8 cellular contexts compared by ENCODE assay signal in the genomic region with DNA sequence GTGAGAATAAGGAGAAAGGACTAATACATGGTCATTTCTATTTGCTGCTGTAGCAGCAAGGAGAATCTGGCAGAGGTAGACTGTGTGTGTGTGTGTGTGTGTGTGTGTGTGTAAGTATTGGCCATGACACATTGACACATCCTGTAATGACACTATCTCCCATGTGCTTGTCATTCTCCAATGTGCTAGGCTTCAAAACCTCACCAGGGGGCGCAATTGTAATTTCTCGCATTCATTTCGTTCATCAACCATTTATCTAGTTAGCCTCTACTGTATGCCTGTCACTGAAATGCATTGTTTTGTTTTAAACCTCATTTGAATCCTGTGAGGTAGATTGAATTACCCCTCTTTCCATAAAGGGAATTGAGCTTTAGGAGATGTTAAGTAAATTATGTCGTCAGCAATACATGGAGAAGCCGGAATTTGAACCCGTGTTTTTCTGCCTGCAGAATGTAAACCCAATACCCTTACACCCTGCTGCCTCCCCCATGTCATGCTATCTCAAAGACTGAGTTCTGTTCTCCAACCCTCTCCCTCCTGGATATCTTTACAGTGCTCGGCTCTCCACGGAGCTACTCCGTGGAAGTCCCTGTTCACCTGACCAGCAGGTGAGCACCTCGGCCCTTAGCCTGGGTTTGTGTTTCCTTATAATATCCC.
DNase-seq lines count a peak whose midpoint lies in the region; ATAC-seq and TF ChIP-seq lines count a peak whose summit lies in the region.

No MANE protein-coding gene starts in this region.

- H3K4me3 Mint-ChIP-seq in activated CD4-positive, alpha-beta T cell treated with anti-CD3 and anti-CD28 coated beads, Interleukin-2, amount 10 ng/mL, durations not matched to agents 24 days and 14 days, result no peak overlapping the region
- H3K4me3 Mint-ChIP-seq in nephron, result no peak overlapping the region

- peak; percentile 84 for TF ChIP-seq CTCF in epithelial cell of proximal tubule (conservative IDR thresholded peaks at IDR 0.05; ENCODE audit: low read depth, low read length)
- TF ChIP-seq CTCF in nephron (IDR thresholded peaks at IDR 0.05; ENCODE audit: unreplicated experiment in 3 of 3), result peak; percentile 38 to 56 (median 48)

- H3K36me3 Mint-ChIP-seq in activated CD4-positive, alpha-beta T cell treated with anti-CD3 and anti-CD28 coated beads, Interleukin-2, amount 10 ng/mL, durations not matched to agents 24 days and 14 days (ENCODE audit: low read depth), result no peaks in the 10 kb centered on the region
- H3K36me3 Mint-ChIP-seq in nephron (ENCODE audit: low read depth), result no peaks in the 10 kb centered on the region

- no peak overlapping the region for H3K4me3 ChIP-seq in epithelial cell of proximal tubule (ENCODE audit: low read depth, low read length)

- H3K27ac Mint-ChIP-seq in activated CD4-positive, alpha-beta T cell treated with anti-CD3 and anti-CD28 coated beads, Interleukin-2, amount 10 ng/mL, durations not matched to agents 24 days and 14 days, result peak overlapping the region; percentile 13
- no peak overlapping the region for H3K27ac Mint-ChIP-seq in nephron

- no peaks in the 10 kb centered on the region for H3K9me3 Mint-ChIP-seq in activated CD4-positive, alpha-beta T cell treated with anti-CD3 and anti-CD28 coated beads, Interleukin-2, amount 10 ng/mL, durations not matched to agents 24 days and 14 days
- no peaks in the 10 kb centered on the region for H3K9me3 Mint-ChIP-seq in nephron

- intact Hi-C loops in activated CD4-positive, alpha-beta T cell treated with anti-CD3 and anti-CD28 coated beads, Interleukin-2, amount 10 ng/mL, durations not matched to agents 24 days and 14 days (cut with micrococcal nuclease), result loop anchor here (1.0 to 5.0 kb wide), 3 partner anchors 244 to 1129 kb away; no protein-coding TSS in a partner anchor

- ATAC-seq in HG03103 (IDR thresholded peaks at IDR 0.05; ENCODE audit: low read depth, unreplicated experiment), result peak; percentile 54
- no peak for ATAC-seq in GM21526 (IDR thresholded peaks at IDR 0.05; ENCODE audit: low FRiP score, unreplicated experiment)

- H3K4me1 Mint-ChIP-seq in activated CD4-positive, alpha-beta T cell treated with anti-CD3 and anti-CD28 coated beads, Interleukin-2, amount 10 ng/mL, durations not matched to agents 24 days and 14 days, result peaks cover 11% of the 10 kb centered on the region
- H3K4me1 Mint-ChIP-seq in nephron, result no peaks in the 10 kb centered on the region

- DNase-seq in SIG-M5 treated with dmso at 0.1 percent for 504 hours (lab: John Stamatoyannopoulos, UW; ENCODE audit: unreplicated experiment), result peak; percentile 71
- no peak for DNase-seq in SIG-M5 (lab: John Stamatoyannopoulos, UW)
- peak; percentile 64 for DNase-seq in NCI-H345 (lab: John Stamatoyannopoulos, UW)
- DNase-seq in activated CD4-positive, alpha-beta T cell treated with anti-CD3 and anti-CD28 coated beads, Interleukin-2, amount 10 ng/mL, durations not matched to agents 24 days and 14 days, result peak; percentile 87
- no peak for DNase-seq in epithelial cell of proximal tubule (ENCODE audit: low read depth)

- H3K27me3 Mint-ChIP-seq in activated CD4-positive, alpha-beta T cell treated with anti-CD3 and anti-CD28 coated beads, Interleukin-2, amount 10 ng/mL, durations not matched to agents 24 days and 14 days, result peaks cover 10% of the 10 kb centered on the region
- peaks cover 14% of the 10 kb centered on the region for H3K27me3 Mint-ChIP-seq in nephron (ENCODE audit: low read depth)

Comparison
In these comparisons a context has a peak if more than half of its experiments do, and no peak if none do; other contexts are left out.
1. DNase-seq: peak in SIG-M5 treated with dmso at 0.1 percent for 504 hours (single experiment), NCI-H345 (single experiment) and activated CD4-positive, alpha-beta T cell treated with anti-CD3 and anti-CD28 coated beads, Interleukin-2, amount 10 ng/mL, durations not matched to agents 24 days and 14 days (single experiment); none in SIG-M5 (single experiment) and epithelial cell of proximal tubule (single experiment).